28 cellular contexts compared by ENCODE assay signal in the genomic region with DNA sequence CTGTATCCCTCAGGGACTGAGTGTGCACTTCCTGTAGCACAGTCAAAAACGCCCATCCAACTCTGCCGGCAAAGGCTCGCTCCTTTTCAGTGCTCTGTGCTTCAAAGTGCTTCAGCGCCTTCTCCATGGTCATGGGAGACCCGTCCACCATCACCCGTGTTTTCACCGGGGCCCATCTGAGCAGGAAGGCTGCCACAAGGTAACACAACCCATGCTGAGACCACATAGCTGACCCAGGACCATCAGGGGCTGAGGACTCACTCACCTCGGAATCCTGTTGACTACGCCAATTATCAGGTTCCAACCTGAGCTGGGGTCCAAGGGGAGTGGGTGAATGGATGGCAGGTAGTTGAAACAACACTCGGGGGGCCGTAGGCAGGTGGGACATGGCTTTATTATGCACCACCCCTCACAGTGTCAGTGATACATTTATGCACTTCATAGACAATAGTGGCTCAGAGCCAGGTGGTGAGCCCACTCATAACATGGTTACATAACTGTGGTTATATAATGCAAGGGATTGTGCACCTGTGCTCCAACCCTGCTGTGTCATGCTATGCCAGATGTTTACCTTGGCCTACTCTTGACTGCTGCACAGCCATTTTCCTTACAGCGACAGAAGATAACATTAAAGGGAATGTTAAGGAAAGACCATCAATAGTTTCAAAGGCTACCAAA.
DNase-seq lines count a peak whose midpoint lies in the region; ATAC-seq and TF ChIP-seq lines count a peak whose summit lies in the region.
"Had no signal": no experiment of that assay in that cellular context is flagged by ENCODE, and none has a peak within 500 bp of the region (broad histone marks: within the 10 kb centered on the region; RNA-seq: fewer than 3 reads in every experiment).

No MANE protein-coding gene starts in this region.

- no peak overlapping the region for H3K4me3 Mint-ChIP-seq in MCF 10A (ENCODE audit: unreplicated experiment)
- H3K4me3 Mint-ChIP-seq: activated CD4-positive, alpha-beta memory T cell treated with anti-CD3 and anti-CD28 coated beads for 36 hours; activated T-helper 17 cell treated with anti-CD3 and anti-CD28 coated beads, Interleukin-2, amount 50 U/mL, for 72 hours; immature natural killer cell; natural killer cell; stimulated activated memory B cell treated with anti-CD40 and anti-IgM and Interleukin-4, amounts not matched to agents 10 μg/mL and 1 μg/mL and 100 μg/mL, for 72 hours had no signal

- DNase-seq in MCF 10A (ENCODE audit: unreplicated experiment) (peak; percentile 80), breast epithelium (ENCODE audit: low spot score in 2 of 2) (no peak), SHP77 treated with DMSO at 0.1 percent for 48 hours (lab: John Stamatoyannopoulos, UW) (peak; percentile 23), foreskin keratinocyte (peak in 1 of 2 donors; percentile 42), DMS114 treated with DMSO at 0.1 percent for 48 hours (lab: John Stamatoyannopoulos, UW; ENCODE audit: unreplicated experiment) (no peak), SIG-M5 treated with dmso at 0.1 percent for 504 hours (lab: John Stamatoyannopoulos, UW; ENCODE audit: unreplicated experiment) (no peak)
- DNase-seq: activated CD4-positive, alpha-beta memory T cell treated with anti-CD3 and anti-CD28 coated beads for 36 hours; activated CD4-positive, CD25-positive, alpha-beta regulatory T cell; activated CD8-positive, alpha-beta memory T cell treated with anti-CD3 and anti-CD28 coated beads, Interleukin-2, amount 50 U/mL, for 48 hours; effector memory CD4-positive, alpha-beta T cell; gastrocnemius medialis; hippocampal formation; immature natural killer cell; left ventricle myocardium inferior; midbrain; natural killer cell; NCI-H1092; NCI-H2107; NCI-H526; retina; stimulated activated CD4-positive, alpha-beta T cell treated with anti-CD3 and anti-CD28 coated beads, Interleukin-4, amount 100 ng/mL, for 1 hour; T1000 had no signal

- no peaks in the 10 kb centered on the region for H3K4me1 ChIP-seq in breast epithelium
- H3K4me1 ChIP-seq in foreskin keratinocyte: peaks cover 9% of the 10 kb centered on the region
- H3K4me1 ChIP-seq: BLaER1, gastrocnemius medialis, HAP-1, left ventricle myocardium inferior, suprapubic skin had no signal

- H3K27me3 Mint-ChIP-seq in MCF 10A (ENCODE audit: insufficient read depth, unreplicated experiment): no peaks in the 10 kb centered on the region
- H3K27me3 Mint-ChIP-seq: activated CD4-positive, alpha-beta memory T cell treated with anti-CD3 and anti-CD28 coated beads for 36 hours; activated T-helper 17 cell treated with anti-CD3 and anti-CD28 coated beads, Interleukin-2, amount 50 U/mL, for 72 hours; stimulated activated memory B cell treated with anti-CD40 and anti-IgM and Interleukin-4, amounts not matched to agents 10 μg/mL and 1 μg/mL and 100 μg/mL, for 72 hours had no signal

- CTCF ChIA-PET in MCF 10A (lab: Yijun Ruan, JAX): no interaction called here

- no peaks in the 10 kb centered on the region for H3K27me3 ChIP-seq in breast epithelium
- no peaks in the 10 kb centered on the region for H3K27me3 ChIP-seq in foreskin keratinocyte
- H3K27me3 ChIP-seq: BLaER1, gastrocnemius medialis, suprapubic skin had no signal

- no TSS peak for BruUV-seq in MCF 10A (replicated peaks; lab: Mats Ljungman, UMichigan)

- no peak overlapping the region for H3K27ac Mint-ChIP-seq in MCF 10A (ENCODE audit: low read depth, unreplicated experiment)
- H3K27ac Mint-ChIP-seq: activated CD4-positive, alpha-beta memory T cell treated with anti-CD3 and anti-CD28 coated beads for 36 hours; activated T-helper 17 cell treated with anti-CD3 and anti-CD28 coated beads, Interleukin-2, amount 50 U/mL, for 72 hours; immature natural killer cell; natural killer cell; stimulated activated memory B cell treated with anti-CD40 and anti-IgM and Interleukin-4, amounts not matched to agents 10 μg/mL and 1 μg/mL and 100 μg/mL, for 72 hours had no signal

- H3K36me3 Mint-ChIP-seq in MCF 10A (ENCODE audit: insufficient read depth, unreplicated experiment): no peaks in the 10 kb centered on the region
- H3K36me3 Mint-ChIP-seq: activated CD4-positive, alpha-beta memory T cell treated with anti-CD3 and anti-CD28 coated beads for 36 hours; immature natural killer cell; stimulated activated memory B cell treated with anti-CD40 and anti-IgM and Interleukin-4, amounts not matched to agents 10 μg/mL and 1 μg/mL and 100 μg/mL, for 72 hours had no signal

- no peak overlapping the region for H3K4me3 ChIP-seq in breast epithelium
- H3K4me3 ChIP-seq: BLaER1, gastrocnemius medialis, HAP-1, left ventricle myocardium inferior, suprapubic skin had no signal

- H3K9me3 Mint-ChIP-seq in MCF 10A (ENCODE audit: unreplicated experiment): no peaks in the 10 kb centered on the region

- intact Hi-C loops in MCF 10A (cut with micrococcal nuclease): no loop called here
- intact Hi-C loops in breast epithelium (cut with DNase I; ENCODE audit: low total_unique reads): no loop called here

- peaks cover 16% of the 10 kb centered on the region for H3K4me1 Mint-ChIP-seq in MCF 10A (ENCODE audit: insufficient read depth, unreplicated experiment)
- H3K4me1 Mint-ChIP-seq: activated T-helper 17 cell treated with anti-CD3 and anti-CD28 coated beads, Interleukin-2, amount 50 U/mL, for 72 hours; immature natural killer cell; natural killer cell; stimulated activated memory B cell treated with anti-CD40 and anti-IgM and Interleukin-4, amounts not matched to agents 10 μg/mL and 1 μg/mL and 100 μg/mL, for 72 hours had no signal

- H3K9me3 ChIP-seq in breast epithelium: peaks cover 0 to 11% of the 10 kb centered on the region in 2 donors
- H3K9me3 ChIP-seq: gastrocnemius medialis, HAP-1, left ventricle myocardium inferior, suprapubic skin had no signal

- H3K36me3 ChIP-seq in breast epithelium: no peaks in the 10 kb centered on the region
- H3K36me3 ChIP-seq: BLaER1, gastrocnemius medialis, HAP-1, left ventricle myocardium inferior, suprapubic skin had no signal

- H3K27ac ChIP-seq in breast epithelium: no peak overlapping the region
- H3K27ac ChIP-seq in foreskin keratinocyte: no peak overlapping the region
- H3K27ac ChIP-seq: BLaER1, gastrocnemius medialis, left ventricle myocardium inferior, suprapubic skin had no signal

- TF ChIP-seq CTCF in MCF 10A (IDR thresholded peaks at IDR 0.05; ENCODE audit: unreplicated experiment): no peak
- TF ChIP-seq CTCF in breast epithelium (IDR thresholded peaks at IDR 0.05): no peak
- TF ChIP-seq CTCF in foreskin keratinocyte (conservative IDR thresholded peaks at IDR 0.05): no peak

- TF ChIP-seq POLR2A in breast epithelium (IDR thresholded peaks at IDR 0.05): no peak

- POLR2A ChIA-PET in MCF 10A (lab: Yijun Ruan, JAX): no interaction called here

- ATAC-seq in foreskin keratinocyte: peak; percentile 20
- no peak for ATAC-seq in HG02588 (IDR thresholded peaks at IDR 0.05; ENCODE audit: unreplicated experiment)
- ATAC-seq: activated T-helper 17 cell treated with anti-CD3 and anti-CD28 coated beads, Interleukin-2, amount 50 U/mL, for 72 hours; gastrocnemius medialis; natural killer cell; stimulated activated memory B cell treated with anti-CD40 and anti-IgM and Interleukin-4, amounts not matched to agents 10 μg/mL and 1 μg/mL and 100 μg/mL, for 72 hours had no signal

Comparison
In these comparisons a context has a peak if more than half of its experiments do, and no peak if none do; other contexts are left out.
1. DNase-seq: peak in MCF 10A (single experiment) and SHP77 treated with DMSO at 0.1 percent for 48 hours (single experiment); none in breast epithelium (0 of 2), DMS114 treated with DMSO at 0.1 percent for 48 hours (single experiment) and SIG-M5 treated with dmso at 0.1 percent for 504 hours (single experiment).